8 cellular contexts compared by ENCODE assay signal in genomic region chr10:101001225-101002035, GRCh38. TPM values are rescaled to one million over a fixed set of nuclear protein-coding genes. Genes with fewer than 3 reads are reported as not detected.
DNase-seq lines count a peak whose midpoint lies in the region; TF ChIP-seq lines count a peak whose summit lies in the region.

No MANE protein-coding gene starts in this region.

- peaks cover 5% of the 10 kb centered on the region for H3K36me3 Mint-ChIP-seq in activated naive CD4-positive, alpha-beta T cell treated with anti-CD3 and anti-CD28 coated beads, Interleukin-2, amount 10 ng/mL, durations not matched to agents 7 days and 5 days
- H3K36me3 Mint-ChIP-seq in brain: peaks cover 30% of the 10 kb centered on the region

- DNase-seq in activated naive CD4-positive, alpha-beta T cell treated with anti-CD3 and anti-CD28 coated beads, Interleukin-2, amount 10 ng/mL, durations not matched to agents 7 days and 5 days: no peak
- DNase-seq in activated naive CD4-positive, alpha-beta T cell (lab: John Stamatoyannopoulos, UW): no peak
- peak; percentile 87 for DNase-seq in islet precursor cell
- DNase-seq in skeletal muscle cell (ENCODE audit: low read depth): peak; percentile 80
- no peak for DNase-seq in NCI-H1930 (lab: John Stamatoyannopoulos, UW)
- DNase-seq in SIG-M5 treated with dmso at 0.1 percent for 504 hours (lab: John Stamatoyannopoulos, UW; ENCODE audit: unreplicated experiment): no peak
- DNase-seq in iPS-NIHi11 (ENCODE audit: low spot score): no peak

- H3K9me3 Mint-ChIP-seq in activated naive CD4-positive, alpha-beta T cell treated with anti-CD3 and anti-CD28 coated beads, Interleukin-2, amount 10 ng/mL, durations not matched to agents 7 days and 5 days: no peaks in the 10 kb centered on the region
- H3K9me3 Mint-ChIP-seq in brain: no peaks in the 10 kb centered on the region

- CTCF ChIA-PET in activated naive CD4-positive, alpha-beta T cell treated with anti-CD3 and anti-CD28 coated beads, Interleukin-2, amount 10 ng/mL, durations not matched to agents 7 days and 5 days (lab: Charles Lee): interaction anchor here (12.0 kb wide), 1 partner anchor 15 kb away, joined by 169 read pairs; no protein-coding TSS in a partner anchor

- peak overlapping the region; percentile 89 for H3K4me3 ChIP-seq in skeletal muscle cell (ENCODE audit: low read depth, low read length)

- TF ChIP-seq CTCF in brain (conservative IDR thresholded peaks at IDR 0.05): no peak

- peak overlapping the region; percentile 64 for H3K4me3 Mint-ChIP-seq in activated naive CD4-positive, alpha-beta T cell treated with anti-CD3 and anti-CD28 coated beads, Interleukin-2, amount 10 ng/mL, durations not matched to agents 7 days and 5 days
- peak overlapping the region; percentile 84 to 95 (median 89) for H3K4me3 Mint-ChIP-seq in brain

- peak overlapping the region; percentile 8 for H3K27ac Mint-ChIP-seq in activated naive CD4-positive, alpha-beta T cell treated with anti-CD3 and anti-CD28 coated beads, Interleukin-2, amount 10 ng/mL, durations not matched to agents 7 days and 5 days
- peak overlapping the region; percentile 94 to 100 (median 97) for H3K27ac Mint-ChIP-seq in brain

- H3K27me3 Mint-ChIP-seq in activated naive CD4-positive, alpha-beta T cell treated with anti-CD3 and anti-CD28 coated beads, Interleukin-2, amount 10 ng/mL, durations not matched to agents 7 days and 5 days: peaks cover 8% of the 10 kb centered on the region
- H3K27me3 Mint-ChIP-seq in brain: peaks cover 6% of the 10 kb centered on the region

- peaks cover 22% of the 10 kb centered on the region for H3K4me1 Mint-ChIP-seq in activated naive CD4-positive, alpha-beta T cell treated with anti-CD3 and anti-CD28 coated beads, Interleukin-2, amount 10 ng/mL, durations not matched to agents 7 days and 5 days
- H3K4me1 Mint-ChIP-seq in brain: peaks cover 33% of the 10 kb centered on the region

RNA-seq across cellular contexts. Expression of gene LZTS2, which starts 1.8 kb away (rescaled TPM):
- polyA plus RNA-seq in brain (ENCODE audit: insufficient read depth, low read depth, low replicate concordance): 54.6 TPM

RNA-seq across cellular contexts. Expression of gene TWNK, which starts 14.1 kb away (rescaled TPM):
- 9.2 TPM for polyA plus RNA-seq in brain (ENCODE audit: insufficient read depth, low read depth, low replicate concordance)

RNA-seq across cellular contexts. Expression of gene MRPL43, which starts 14.1 kb away (rescaled TPM):
- 126 TPM for polyA plus RNA-seq in brain (ENCODE audit: insufficient read depth, low read depth, low replicate concordance)

RNA-seq across cellular contexts. Expression of gene PDZD7, which starts 29.5 kb away (rescaled TPM):
- 8.2 TPM for polyA plus RNA-seq in brain (ENCODE audit: insufficient read depth, low read depth, low replicate concordance)

RNA-seq across cellular contexts. Expression of gene SFXN3, which starts 29.6 kb away (rescaled TPM):
- polyA plus RNA-seq in brain (ENCODE audit: insufficient read depth, low read depth, low replicate concordance): 25.9 TPM

Comparison
In these comparisons a context has a peak if more than half of its experiments do, and no peak if none do; other contexts are left out.
1. DNase-seq: peak in islet precursor cell (single experiment) and skeletal muscle cell (single experiment); none in activated naive CD4-positive, alpha-beta T cell treated with anti-CD3 and anti-CD28 coated beads, Interleukin-2, amount 10 ng/mL, durations not matched to agents 7 days and 5 days (single experiment), activated naive CD4-positive, alpha-beta T cell (0 of 4), NCI-H1930 (0 of 2), SIG-M5 treated with dmso at 0.1 percent for 504 hours (single experiment) and iPS-NIHi11 (single experiment).